8 cellular contexts compared by ENCODE assay signal in the genomic region with DNA sequence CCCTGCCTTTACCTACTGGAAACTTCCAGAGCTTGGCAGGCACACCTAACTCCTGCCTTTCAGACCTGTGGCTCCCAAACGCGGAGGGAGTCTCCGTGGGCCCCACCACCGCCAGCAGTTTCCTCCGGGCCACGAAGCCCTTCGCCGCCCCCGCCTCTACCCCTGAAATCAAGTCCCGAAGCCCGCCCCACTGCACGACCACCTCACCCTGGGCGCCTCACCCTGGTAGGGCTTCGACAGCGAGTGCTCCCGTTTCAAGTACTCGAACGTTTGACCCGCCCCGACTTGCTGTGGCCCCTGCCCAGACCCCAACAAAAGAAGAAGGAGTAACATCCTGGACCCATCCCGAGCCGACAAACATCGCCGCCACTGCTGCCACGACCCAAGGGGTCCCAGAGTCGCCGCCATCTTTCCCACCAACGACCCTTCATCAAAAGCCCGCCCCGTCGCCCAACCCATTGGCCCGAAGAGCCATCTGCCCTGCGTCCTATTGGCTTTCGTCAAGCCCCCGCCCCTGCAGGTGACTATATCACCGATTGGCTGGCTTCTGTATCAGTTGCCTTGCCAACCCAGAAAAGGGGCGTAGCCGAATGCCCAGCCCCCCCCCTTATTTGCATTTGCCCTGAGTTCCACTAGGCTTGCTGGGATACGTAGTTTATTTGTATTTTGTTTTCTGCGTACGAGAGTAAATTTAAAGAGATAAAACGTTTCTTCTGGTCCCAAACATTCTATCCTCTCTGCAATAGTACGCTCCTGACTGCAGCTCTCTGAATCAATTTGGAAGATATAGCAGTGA. TPM values are rescaled to one million over a fixed set of nuclear protein-coding genes. Genes with fewer than 3 reads are reported as not detected.
DNase-seq lines count a peak whose midpoint lies in the region; ATAC-seq, FAIRE-seq and TF ChIP-seq lines count a peak whose summit lies in the region.

A gene with protein sequence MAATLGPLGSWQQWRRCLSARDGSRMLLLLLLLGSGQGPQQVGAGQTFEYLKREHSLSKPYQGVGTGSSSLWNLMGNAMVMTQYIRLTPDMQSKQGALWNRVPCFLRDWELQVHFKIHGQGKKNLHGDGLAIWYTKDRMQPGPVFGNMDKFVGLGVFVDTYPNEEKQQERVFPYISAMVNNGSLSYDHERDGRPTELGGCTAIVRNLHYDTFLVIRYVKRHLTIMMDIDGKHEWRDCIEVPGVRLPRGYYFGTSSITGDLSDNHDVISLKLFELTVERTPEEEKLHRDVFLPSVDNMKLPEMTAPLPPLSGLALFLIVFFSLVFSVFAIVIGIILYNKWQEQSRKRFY (minus strand): TSS at position 432 of the 796 bp plus-strand sequence. CDS start 24 bp downstream, at position 408.

- H3K9me3 ChIP-seq in HepG2 (ENCODE audit: low read length), result no peaks in the 10 kb centered on the region

- CTCF ChIA-PET in HepG2 (lab: Yijun Ruan, JAX; ENCODE audit: low intra/inter-chr PET ratio, low total read pairs), result no interaction called here

- H3K79me2 ChIP-seq in HepG2 (ENCODE audit: insufficient read depth, low read length), result peaks cover 25% of the 10 kb centered on the region

- FAIRE-seq in HepG2 (lab: Jason Lieb, UNC), result peak; percentile 88

- no TSS peak for BruUV-seq in HepG2 (replicated peaks; lab: Mats Ljungman, UMichigan)

- H3K27me3 ChIP-seq in HepG2 (ENCODE audit: control insufficient read depth in 1 of 2, insufficient read depth in 2 of 2, low read length in 2 of 2), result peaks cover 0 to under 1% of the 10 kb centered on the region in 2 experiments; a peak in 1 of 5 replicates

- H3K27ac ChIP-seq in HepG2 (ENCODE audit: extremely low read length, insufficient read depth, low read length), result peak within 1 kb of the TSS; percentile 56

- intact Hi-C loops in HepG2 (cut with micrococcal nuclease; ENCODE audit: unreplicated experiment), result no loop called here

- WGBS in HepG2 (ENCODE audit: low lambda C conversion rate), result 0% methylated on average over 40 of the region's 43 CpGs

- TF ChIP-seq RAD21 in HepG2 (CRISPR knock-in tag; IDR thresholded peaks at IDR 0.05), result no peak

- DNase-seq in C1 segment of cervical spinal cord (lab: John Stamatoyannopoulos, UW), result peak; percentile 62 to 99 (median 94)
- DNase-seq in NCI-H748 treated with DMSO at 0.1 percent for 48 hours (lab: John Stamatoyannopoulos, UW), result peak; percentile 81
- DNase-seq in activated CD4-positive, alpha-beta T cell treated with anti-CD3 and anti-CD28 coated beads, Interleukin-2, amount 50 U/mL, for 4 hours, result peak; percentile 95 to 96
- peak; percentile 97 for DNase-seq in dermis blood vessel endothelial cell
- peak; percentile 98 for DNase-seq in HepG2 (ENCODE audit: low spot score)
- peak; percentile 96 for DNase-seq in stimulated activated CD4-positive, alpha-beta T cell treated with anti-CD3 and anti-CD28 coated beads, Interleukin-4, amount 100 ng/mL, for 1 hour

- H3K4me2 ChIP-seq in HepG2 (ENCODE audit: low read depth, low read length), result peak within 1 kb of the TSS; percentile 94

- no peaks in the 10 kb centered on the region for H4K20me1 ChIP-seq in HepG2 (ENCODE audit: insufficient read depth, low read length)

- peak within 1 kb of the TSS; percentile 79 for H3K9ac ChIP-seq in HepG2 (ENCODE audit: insufficient read depth, low read depth, low read length)

- TF ChIP-seq CTCF in HepG2 (CRISPR knock-in tag; IDR thresholded peaks at IDR 0.05), result peak; percentile 56

- ATAC-seq in GM19372 (IDR thresholded peaks at IDR 0.05; ENCODE audit: low read depth, unreplicated experiment), result peak; percentile 100
- peak; percentile 94 for ATAC-seq in HG03558 (IDR thresholded peaks at IDR 0.05; ENCODE audit: extremely low read depth, unreplicated experiment)
- ATAC-seq in HepG2, result peak; percentile 99

- H2AFZ ChIP-seq in HepG2 (ENCODE audit: low read length), result peak within 1 kb of the TSS; percentile 96

- TF ChIP-seq POLR2A in HepG2 (IDR thresholded peaks at IDR 0.05; ENCODE audit: insufficient read depth in 1 of 2, low read depth in 2 of 2, low read length in 2 of 2), result peak; percentile 83 to 91

- peaks cover 25% of the 10 kb centered on the region for H3K4me1 ChIP-seq in HepG2 (ENCODE audit: insufficient read depth, low read length)

- H3K36me3 ChIP-seq in HepG2 (replicated peaks in 1 of 2; ENCODE audit: control insufficient read depth in 1 of 2, insufficient read depth in 2 of 2, low read length in 2 of 2), result peaks cover 6 to 28% of the 10 kb centered on the region in 2 experiments; a peak in 2 of 5 replicates

- TF ChIP-seq EP300 in HepG2 (IDR thresholded peaks at IDR 0.05; ENCODE audit: low read depth in 2 of 2, low read length in 2 of 2) (no peak), HepG2 (CRISPR knock-in tag; IDR thresholded peaks at IDR 0.05; ENCODE audit: borderline replicate concordance) (no peak)

- H3K4me3 ChIP-seq in HepG2 (replicated peaks in 1 of 3; ENCODE audit: insufficient read depth in 1 of 3, low read depth in 2 of 3, low read length in 3 of 3), result peak within 1 kb of the TSS; percentile 83 to 95 (median 86)

- in situ Hi-C loops in HepG2 (cut with HindIII; ENCODE audit: extremely low pct_ligation_motif_present, low pct_unique_long_range_greater_than_20kb), result no loop called here

- POLR2A ChIA-PET in HepG2 (lab: Yijun Ruan, JAX), result interaction anchor here (2.4 kb wide), 1 partner anchor 21 kb away, joined by 7 read pairs; a partner anchor contains a TSS

TF ChIP-seq in HepG2, 621 proteins besides CTCF, POLR2A, EP300 and RAD21 (continues in another document):
- TF ChIP-seq, protein P1, sequence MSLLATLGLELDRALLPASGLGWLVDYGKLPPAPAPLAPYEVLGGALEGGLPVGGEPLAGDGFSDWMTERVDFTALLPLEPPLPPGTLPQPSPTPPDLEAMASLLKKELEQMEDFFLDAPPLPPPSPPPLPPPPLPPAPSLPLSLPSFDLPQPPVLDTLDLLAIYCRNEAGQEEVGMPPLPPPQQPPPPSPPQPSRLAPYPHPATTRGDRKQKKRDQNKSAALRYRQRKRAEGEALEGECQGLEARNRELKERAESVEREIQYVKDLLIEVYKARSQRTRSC (CRISPR knock-in tag; IDR thresholded peaks at IDR 0.05; ENCODE audit: low read depth), result peak; percentile 72; the same call in 1 of the 2 replicates
- peak; percentile 58; the same call in 1 of the 2 replicates for TF ChIP-seq ZMYM4 (CRISPR knock-in tag; IDR thresholded peaks at IDR 0.05)
- TF ChIP-seq, protein P2, sequence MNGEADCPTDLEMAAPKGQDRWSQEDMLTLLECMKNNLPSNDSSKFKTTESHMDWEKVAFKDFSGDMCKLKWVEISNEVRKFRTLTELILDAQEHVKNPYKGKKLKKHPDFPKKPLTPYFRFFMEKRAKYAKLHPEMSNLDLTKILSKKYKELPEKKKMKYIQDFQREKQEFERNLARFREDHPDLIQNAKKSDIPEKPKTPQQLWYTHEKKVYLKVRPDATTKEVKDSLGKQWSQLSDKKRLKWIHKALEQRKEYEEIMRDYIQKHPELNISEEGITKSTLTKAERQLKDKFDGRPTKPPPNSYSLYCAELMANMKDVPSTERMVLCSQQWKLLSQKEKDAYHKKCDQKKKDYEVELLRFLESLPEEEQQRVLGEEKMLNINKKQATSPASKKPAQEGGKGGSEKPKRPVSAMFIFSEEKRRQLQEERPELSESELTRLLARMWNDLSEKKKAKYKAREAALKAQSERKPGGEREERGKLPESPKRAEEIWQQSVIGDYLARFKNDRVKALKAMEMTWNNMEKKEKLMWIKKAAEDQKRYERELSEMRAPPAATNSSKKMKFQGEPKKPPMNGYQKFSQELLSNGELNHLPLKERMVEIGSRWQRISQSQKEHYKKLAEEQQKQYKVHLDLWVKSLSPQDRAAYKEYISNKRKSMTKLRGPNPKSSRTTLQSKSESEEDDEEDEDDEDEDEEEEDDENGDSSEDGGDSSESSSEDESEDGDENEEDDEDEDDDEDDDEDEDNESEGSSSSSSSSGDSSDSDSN (CRISPR knock-in tag; IDR thresholded peaks at IDR 0.05), result peak; percentile 55; the same call in 1 of the 2 replicates
- TF ChIP-seq, protein P3, sequence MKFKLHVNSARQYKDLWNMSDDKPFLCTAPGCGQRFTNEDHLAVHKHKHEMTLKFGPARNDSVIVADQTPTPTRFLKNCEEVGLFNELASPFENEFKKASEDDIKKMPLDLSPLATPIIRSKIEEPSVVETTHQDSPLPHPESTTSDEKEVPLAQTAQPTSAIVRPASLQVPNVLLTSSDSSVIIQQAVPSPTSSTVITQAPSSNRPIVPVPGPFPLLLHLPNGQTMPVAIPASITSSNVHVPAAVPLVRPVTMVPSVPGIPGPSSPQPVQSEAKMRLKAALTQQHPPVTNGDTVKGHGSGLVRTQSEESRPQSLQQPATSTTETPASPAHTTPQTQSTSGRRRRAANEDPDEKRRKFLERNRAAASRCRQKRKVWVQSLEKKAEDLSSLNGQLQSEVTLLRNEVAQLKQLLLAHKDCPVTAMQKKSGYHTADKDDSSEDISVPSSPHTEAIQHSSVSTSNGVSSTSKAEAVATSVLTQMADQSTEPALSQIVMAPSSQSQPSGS (CRISPR knock-in tag; IDR thresholded peaks at IDR 0.05), result no peak
- peak; percentile 85; the same call in 1 of the 2 replicates for TF ChIP-seq ZNF296 (CRISPR knock-in tag; conservative IDR thresholded peaks at IDR 0.05)
- TF ChIP-seq MTF2 (CRISPR knock-in tag; IDR thresholded peaks at IDR 0.05; ENCODE audit: borderline replicate concordance), result no peak

RNA-seq across cellular contexts. Expression of the gene that starts here (rescaled TPM):
- total RNA-seq in dermis blood vessel endothelial cell, result 24.2 and 24.7 TPM in 2 replicates
- 27.7 and 57.9 TPM in 2 replicates for total RNA-seq in HepG2 (2016; rRNA removed; fragmentation: Illumina TruSeq; extraction: Trizol)
- total RNA-seq in HepG2 (2016; cell fraction: cytosol; rRNA removed; fragmentation: Illumina TruSeq; extraction: Trizol; ENCODE audit: low read depth), result 5.3 and 5.5 TPM in 2 replicates
- total RNA-seq in HepG2 (2016; cell fraction: insoluble cytoplasmic fraction; rRNA removed; fragmentation: Illumina TruSeq; extraction: Trizol), result 29.7 and 60.7 TPM in 2 replicates
- total RNA-seq in HepG2 (2016; cell fraction: membrane; rRNA removed; fragmentation: Illumina TruSeq; extraction: Trizol), result 15.8 and 16.4 TPM in 2 replicates
- 44.6 and 50.0 TPM in 2 replicates for total RNA-seq in HepG2 (2016; cell fraction: nucleus; rRNA removed; fragmentation: Illumina TruSeq; extraction: Trizol)
- polyA plus RNA-seq in HepG2 (2011; rRNA removed), result 35.5 and 39.1 TPM in 2 replicates
- 35.1 and 42.4 TPM in 2 replicates for polyA plus RNA-seq in HepG2 (2011; cell fraction: cytosol; rRNA removed)
- polyA plus RNA-seq in HepG2 (2011; cell fraction: nucleus; rRNA removed), result 15.9 and 18.6 TPM in 2 replicates
- polyA plus RNA-seq in HepG2 (2012), result 26.8 and 32.8 TPM in 2 replicates
- polyA plus RNA-seq in HepG2 (2016; cell fraction: cytosol; fragmentation: Illumina TruSeq; extraction: Trizol; ENCODE audit: low read depth), result 4.4 and 4.8 TPM in 2 replicates
- polyA plus RNA-seq in HepG2 (2016; cell fraction: insoluble cytoplasmic fraction; fragmentation: Illumina TruSeq; extraction: Trizol; ENCODE audit: low read depth), result 22.3 and 26.0 TPM in 2 replicates
- 8.6 and 9.7 TPM in 2 replicates for polyA plus RNA-seq in HepG2 (2016; cell fraction: membrane; fragmentation: Illumina TruSeq; extraction: Trizol; ENCODE audit: low read depth)
- 59.0 and 65.6 TPM in 2 replicates for polyA plus RNA-seq in HepG2 (2016; cell fraction: nucleus; fragmentation: Illumina TruSeq; extraction: Trizol; ENCODE audit: insufficient read depth, low read depth)
- polyA minus RNA-seq in HepG2 (2011; rRNA and poly(A)+ RNA removed; ENCODE audit: low replicate concordance), result 29.8 and 46.9 TPM in 2 replicates
- 15.0 and 15.6 TPM in 2 replicates for polyA minus RNA-seq in HepG2 (2011; cell fraction: cytosol; rRNA and poly(A)+ RNA removed)
- 17.9 and 20.5 TPM in 2 replicates for polyA minus RNA-seq in HepG2 (2011; cell fraction: nucleus; rRNA and poly(A)+ RNA removed)

Comparison
In these comparisons a context has a peak if more than half of its experiments do, and no peak if none do; other contexts are left out.
1. Peak in every context shown above with its lines: DNase-seq, ATAC-seq, H3K4me3 ChIP-seq and H3K27ac ChIP-seq.